1 cellular context compared by ENCODE assay signal in the genomic region with DNA sequence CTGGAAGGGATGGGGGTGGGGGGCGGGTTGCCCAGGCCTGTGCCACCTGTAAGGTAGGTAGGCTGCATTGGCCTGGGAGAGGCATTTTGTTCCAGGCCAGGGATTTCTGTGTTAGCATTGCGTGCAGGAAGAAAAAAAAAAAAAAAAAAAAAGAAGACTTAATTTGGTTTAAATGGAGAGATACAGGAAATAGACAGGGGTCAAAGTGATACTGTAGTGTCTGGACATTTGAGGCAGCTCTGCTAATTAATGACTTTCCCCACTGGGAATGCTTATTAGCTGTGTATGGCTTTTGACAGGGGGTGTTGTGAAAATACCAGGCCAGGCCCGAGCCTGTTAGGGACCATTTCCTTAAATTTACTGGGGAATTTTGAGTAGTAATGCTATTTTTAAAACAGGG.
TF ChIP-seq lines count a peak whose summit lies in the region.

No MANE protein-coding gene starts in this region.

TF ChIP-seq in HEK293, 187 proteins besides CTCF, POLR2A, EP300 and RAD21 (continued from another document):
- TF ChIP-seq, protein P1, sequence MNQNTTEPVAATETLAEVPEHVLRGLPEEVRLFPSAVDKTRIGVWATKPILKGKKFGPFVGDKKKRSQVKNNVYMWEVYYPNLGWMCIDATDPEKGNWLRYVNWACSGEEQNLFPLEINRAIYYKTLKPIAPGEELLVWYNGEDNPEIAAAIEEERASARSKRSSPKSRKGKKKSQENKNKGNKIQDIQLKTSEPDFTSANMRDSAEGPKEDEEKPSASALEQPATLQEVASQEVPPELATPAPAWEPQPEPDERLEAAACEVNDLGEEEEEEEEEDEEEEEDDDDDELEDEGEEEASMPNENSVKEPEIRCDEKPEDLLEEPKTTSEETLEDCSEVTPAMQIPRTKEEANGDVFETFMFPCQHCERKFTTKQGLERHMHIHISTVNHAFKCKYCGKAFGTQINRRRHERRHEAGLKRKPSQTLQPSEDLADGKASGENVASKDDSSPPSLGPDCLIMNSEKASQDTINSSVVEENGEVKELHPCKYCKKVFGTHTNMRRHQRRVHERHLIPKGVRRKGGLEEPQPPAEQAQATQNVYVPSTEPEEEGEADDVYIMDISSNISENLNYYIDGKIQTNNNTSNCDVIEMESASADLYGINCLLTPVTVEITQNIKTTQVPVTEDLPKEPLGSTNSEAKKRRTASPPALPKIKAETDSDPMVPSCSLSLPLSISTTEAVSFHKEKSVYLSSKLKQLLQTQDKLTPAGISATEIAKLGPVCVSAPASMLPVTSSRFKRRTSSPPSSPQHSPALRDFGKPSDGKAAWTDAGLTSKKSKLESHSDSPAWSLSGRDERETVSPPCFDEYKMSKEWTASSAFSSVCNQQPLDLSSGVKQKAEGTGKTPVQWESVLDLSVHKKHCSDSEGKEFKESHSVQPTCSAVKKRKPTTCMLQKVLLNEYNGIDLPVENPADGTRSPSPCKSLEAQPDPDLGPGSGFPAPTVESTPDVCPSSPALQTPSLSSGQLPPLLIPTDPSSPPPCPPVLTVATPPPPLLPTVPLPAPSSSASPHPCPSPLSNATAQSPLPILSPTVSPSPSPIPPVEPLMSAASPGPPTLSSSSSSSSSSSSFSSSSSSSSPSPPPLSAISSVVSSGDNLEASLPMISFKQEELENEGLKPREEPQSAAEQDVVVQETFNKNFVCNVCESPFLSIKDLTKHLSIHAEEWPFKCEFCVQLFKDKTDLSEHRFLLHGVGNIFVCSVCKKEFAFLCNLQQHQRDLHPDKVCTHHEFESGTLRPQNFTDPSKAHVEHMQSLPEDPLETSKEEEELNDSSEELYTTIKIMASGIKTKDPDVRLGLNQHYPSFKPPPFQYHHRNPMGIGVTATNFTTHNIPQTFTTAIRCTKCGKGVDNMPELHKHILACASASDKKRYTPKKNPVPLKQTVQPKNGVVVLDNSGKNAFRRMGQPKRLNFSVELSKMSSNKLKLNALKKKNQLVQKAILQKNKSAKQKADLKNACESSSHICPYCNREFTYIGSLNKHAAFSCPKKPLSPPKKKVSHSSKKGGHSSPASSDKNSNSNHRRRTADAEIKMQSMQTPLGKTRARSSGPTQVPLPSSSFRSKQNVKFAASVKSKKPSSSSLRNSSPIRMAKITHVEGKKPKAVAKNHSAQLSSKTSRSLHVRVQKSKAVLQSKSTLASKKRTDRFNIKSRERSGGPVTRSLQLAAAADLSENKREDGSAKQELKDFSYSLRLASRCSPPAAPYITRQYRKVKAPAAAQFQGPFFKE (tag by site-specific recombination; IDR thresholded peaks at IDR 0.05; ENCODE audit: borderline replicate concordance) = no peak
- TF ChIP-seq ZNF76 (tag by site-specific recombination; IDR thresholded peaks at IDR 0.05; ENCODE audit: borderline replicate concordance, low read depth) = no peak
- no peak for TF ChIP-seq ZNF114 (tag by site-specific recombination; IDR thresholded peaks at IDR 0.05)
- TF ChIP-seq ZNF302 (tag by site-specific recombination; IDR thresholded peaks at IDR 0.05; ENCODE audit: low read depth) = no peak
- peak; percentile 81 for TF ChIP-seq ZNF335 (tag by site-specific recombination; conservative IDR thresholded peaks at IDR 0.05)
- TF ChIP-seq ZNF776 (tag by site-specific recombination; IDR thresholded peaks at IDR 0.05; ENCODE audit: borderline replicate concordance) = no peak
- no peak for TF ChIP-seq ZNF785 (tag by site-specific recombination; IDR thresholded peaks at IDR 0.05)
- TF ChIP-seq, protein P2, sequence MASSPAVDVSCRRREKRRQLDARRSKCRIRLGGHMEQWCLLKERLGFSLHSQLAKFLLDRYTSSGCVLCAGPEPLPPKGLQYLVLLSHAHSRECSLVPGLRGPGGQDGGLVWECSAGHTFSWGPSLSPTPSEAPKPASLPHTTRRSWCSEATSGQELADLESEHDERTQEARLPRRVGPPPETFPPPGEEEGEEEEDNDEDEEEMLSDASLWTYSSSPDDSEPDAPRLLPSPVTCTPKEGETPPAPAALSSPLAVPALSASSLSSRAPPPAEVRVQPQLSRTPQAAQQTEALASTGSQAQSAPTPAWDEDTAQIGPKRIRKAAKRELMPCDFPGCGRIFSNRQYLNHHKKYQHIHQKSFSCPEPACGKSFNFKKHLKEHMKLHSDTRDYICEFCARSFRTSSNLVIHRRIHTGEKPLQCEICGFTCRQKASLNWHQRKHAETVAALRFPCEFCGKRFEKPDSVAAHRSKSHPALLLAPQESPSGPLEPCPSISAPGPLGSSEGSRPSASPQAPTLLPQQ (tag by site-specific recombination; IDR thresholded peaks at IDR 0.05) = 0 out of 2 replicates have a peak, but pooled peaks have one; percentile 2
- no peak for TF ChIP-seq ZNF707 (tag by site-specific recombination; IDR thresholded peaks at IDR 0.05)
- TF ChIP-seq ZNF549 (tag by site-specific recombination; IDR thresholded peaks at IDR 0.05) = no peak
- no peak for TF ChIP-seq ZNF610 (tag by site-specific recombination; IDR thresholded peaks at IDR 0.05; ENCODE audit: borderline replicate concordance)
- TF ChIP-seq, protein P3, sequence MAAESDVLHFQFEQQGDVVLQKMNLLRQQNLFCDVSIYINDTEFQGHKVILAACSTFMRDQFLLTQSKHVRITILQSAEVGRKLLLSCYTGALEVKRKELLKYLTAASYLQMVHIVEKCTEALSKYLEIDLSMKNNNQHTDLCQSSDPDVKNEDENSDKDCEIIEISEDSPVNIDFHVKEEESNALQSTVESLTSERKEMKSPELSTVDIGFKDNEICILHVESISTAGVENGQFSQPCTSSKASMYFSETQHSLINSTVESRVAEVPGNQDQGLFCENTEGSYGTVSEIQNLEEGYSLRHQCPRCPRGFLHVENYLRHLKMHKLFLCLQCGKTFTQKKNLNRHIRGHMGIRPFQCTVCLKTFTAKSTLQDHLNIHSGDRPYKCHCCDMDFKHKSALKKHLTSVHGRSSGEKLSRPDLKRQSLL (tag by site-specific recombination; IDR thresholded peaks at IDR 0.05) = no peak
- no peak for TF ChIP-seq ZBTB1 (tag by site-specific recombination; IDR thresholded peaks at IDR 0.05)
- TF ChIP-seq ZBTB17 (tag by site-specific recombination; IDR thresholded peaks at IDR 0.05) = no peak
- no peak for TF ChIP-seq ZSCAN23 (tag by site-specific recombination; IDR thresholded peaks at IDR 0.05)
- TF ChIP-seq ZNF629 (tag by site-specific recombination; IDR thresholded peaks at IDR 0.05) = no peak
- TF ChIP-seq BCL11A (tag by site-specific recombination; IDR thresholded peaks at IDR 0.05; ENCODE audit: low read depth) = no peak
- TF ChIP-seq ZNF623 (tag by site-specific recombination; IDR thresholded peaks at IDR 0.05) = no peak
- TF ChIP-seq, protein P4, sequence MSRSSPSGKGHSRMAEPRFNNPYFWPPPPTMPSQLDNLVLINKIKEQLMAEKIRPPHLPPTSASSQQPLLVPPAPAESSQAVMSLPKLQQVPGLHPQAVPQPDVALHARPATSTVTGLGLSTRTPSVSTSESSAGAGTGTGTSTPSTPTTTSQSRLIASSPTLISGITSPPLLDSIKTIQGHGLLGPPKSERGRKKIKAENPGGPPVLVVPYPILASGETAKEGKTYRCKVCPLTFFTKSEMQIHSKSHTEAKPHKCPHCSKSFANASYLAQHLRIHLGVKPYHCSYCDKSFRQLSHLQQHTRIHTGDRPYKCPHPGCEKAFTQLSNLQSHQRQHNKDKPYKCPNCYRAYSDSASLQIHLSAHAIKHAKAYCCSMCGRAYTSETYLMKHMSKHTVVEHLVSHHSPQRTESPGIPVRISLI (tag by site-specific recombination; IDR thresholded peaks at IDR 0.05) = peak; percentile 70
- no peak for TF ChIP-seq ZNF121 (tag by site-specific recombination; IDR thresholded peaks at IDR 0.05)
